11 cellular contexts compared by ENCODE assay signal in genomic region chr16:89397331-89397861, GRCh38.
"Had no signal": no experiment of that assay in that cellular context is flagged by ENCODE, and none has a peak within 500 bp of the region (broad histone marks: within the 10 kb centered on the region; RNA-seq: fewer than 3 reads in every experiment).

No MANE protein-coding gene starts in this region.

- H3K4me3 Mint-ChIP-seq: activated naive CD8-positive, alpha-beta T cell treated with anti-CD3 and anti-CD28 coated beads, Interleukin-2, amount 10 ng/mL, durations not matched to agents 7 days and 5 days; neural crest cell had no signal

- H3K36me3 ChIP-seq: transverse colon had no signal

- H3K27me3 Mint-ChIP-seq: activated naive CD8-positive, alpha-beta T cell treated with anti-CD3 and anti-CD28 coated beads, Interleukin-2, amount 10 ng/mL, durations not matched to agents 7 days and 5 days had no signal

- ATAC-seq: activated CD4-positive, CD25-positive, alpha-beta regulatory T cell treated with anti-CD3 and anti-CD28 coated beads, Interleukin-2, amount 50 U/mL, for 24 hours; heart right ventricle had no signal

- H3K27ac ChIP-seq: heart right ventricle, transverse colon had no signal

- DNase-seq: activated CD4-positive, alpha-beta T cell treated with anti-CD3 and anti-CD28 coated beads, Interleukin-2, amount 50 U/mL, for 4 hours; activated effector memory CD4-positive, alpha-beta T cell treated with anti-CD3 and anti-CD28 coated beads, Interleukin-2, amount 50 U/mL, for 16 hours; activated naive CD8-positive, alpha-beta T cell treated with anti-CD3 and anti-CD28 coated beads, Interleukin-2, amount 10 ng/mL, durations not matched to agents 7 days and 5 days; activated T-cell treated with anti-CD3 and anti-CD28 coated beads, Interleukin-2, amount 50 U/mL, for 1 hour; foreskin melanocyte; heart right ventricle; small intestine; T-helper 2 cell; transverse colon had no signal

- H3K9me3 ChIP-seq: heart right ventricle, transverse colon had no signal

- H3K4me3 ChIP-seq: heart right ventricle, transverse colon had no signal

- H3K27me3 ChIP-seq: heart right ventricle, transverse colon had no signal

- H3K9me3 Mint-ChIP-seq: activated naive CD8-positive, alpha-beta T cell treated with anti-CD3 and anti-CD28 coated beads, Interleukin-2, amount 10 ng/mL, durations not matched to agents 7 days and 5 days; neural crest cell had no signal
